In the genomic region with DNA sequence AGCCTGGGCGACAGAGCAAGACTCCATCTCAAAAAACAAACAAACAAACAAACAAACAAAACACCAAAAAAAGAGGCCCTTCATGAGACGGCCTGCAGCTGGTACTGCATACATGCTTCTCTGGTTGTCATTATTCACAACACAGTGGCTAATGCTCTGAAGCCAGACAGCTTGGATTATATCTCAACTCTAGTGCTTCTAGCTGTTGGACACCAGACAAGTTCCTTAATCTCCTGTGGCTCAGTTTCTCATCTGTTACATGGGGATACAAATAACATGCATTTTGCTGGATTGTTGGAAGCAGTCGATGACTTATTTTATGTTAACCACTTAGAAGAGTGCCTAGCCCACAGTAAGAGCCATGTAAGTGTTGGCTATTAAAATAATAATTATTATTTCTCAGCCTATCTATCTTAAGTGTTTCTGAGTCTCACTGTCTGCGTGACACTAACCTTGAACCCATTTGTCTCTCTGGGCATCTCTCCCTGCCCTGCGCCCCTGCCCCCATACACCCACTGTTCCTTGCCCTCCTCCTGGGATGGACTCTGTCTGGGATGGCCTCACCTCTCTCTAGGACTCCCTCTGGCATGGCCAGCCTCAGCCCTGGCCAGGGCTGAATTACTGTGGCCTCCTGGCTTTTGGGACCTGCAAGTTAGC, we compare ENCODE assay signal across 8 cellular contexts. TPM values are rescaled to one million over a fixed set of nuclear protein-coding genes. Genes with fewer than 3 reads are reported as not detected.
DNase-seq lines count a peak whose midpoint lies in the region; ATAC-seq and TF ChIP-seq lines count a peak whose summit lies in the region.

No MANE protein-coding gene starts in this region.

- no peaks in the 10 kb centered on the region for H3K9me3 ChIP-seq in colonic mucosa

- H3K27me3 Mint-ChIP-seq in neural crest cell (ENCODE audit: low read depth), result peaks cover 11% of the 10 kb centered on the region

- TF ChIP-seq CTCF in NB4 (IDR thresholded peaks at IDR 0.05; ENCODE audit: low read depth, low read length) (no peak), colonic mucosa (IDR thresholded peaks at IDR 0.05) (no peak), neural crest cell (conservative IDR thresholded peaks at IDR 0.05) (no peak)

- peaks cover 33% of the 10 kb centered on the region for H3K4me1 Mint-ChIP-seq in neural crest cell

- H3K27me3 ChIP-seq in colonic mucosa, result no peaks in the 10 kb centered on the region

- H3K9me3 Mint-ChIP-seq in neural crest cell, result no peaks in the 10 kb centered on the region

- H3K9ac ChIP-seq in colonic mucosa (ENCODE audit: low read depth in 2 of 2, low read length in 2 of 2), result peak overlapping the region; percentile 83 to 100

- no peak overlapping the region for H3K27ac Mint-ChIP-seq in neural crest cell (ENCODE audit: unreplicated experiment)

- no peaks in the 10 kb centered on the region for H3K36me3 Mint-ChIP-seq in neural crest cell (ENCODE audit: low read depth)

- DNase-seq in CD1c-positive myeloid dendritic cell (ENCODE audit: extremely low spot score) (peak; percentile 21), NB4 (ENCODE audit: low read depth) (peak; percentile 27), colonic mucosa (no peak), neural crest cell (ENCODE audit: low read depth, low spot score) (no peak), nucleus accumbens (lab: John Stamatoyannopoulos, UW) (no peak)

- no peak overlapping the region for H3K4me3 ChIP-seq in NB4 (ENCODE audit: low read depth, low read length)
- H3K4me3 ChIP-seq in colonic mucosa, result peak overlapping the region; percentile 90

- H3K4me1 ChIP-seq in colonic mucosa, result peaks cover 30% of the 10 kb centered on the region

- peak overlapping the region; percentile 83 for H3K4me3 Mint-ChIP-seq in neural crest cell

- intact Hi-C loops in colonic mucosa (cut with DNase I), result no loop called here

- H3K27ac ChIP-seq in colonic mucosa, result peak overlapping the region; percentile 100

- TF ChIP-seq POLR2A in NB4 (IDR thresholded peaks at IDR 0.05; ENCODE audit: extremely low read depth, insufficient read length), result no peak

- no peaks in the 10 kb centered on the region for H3K36me3 ChIP-seq in colonic mucosa

- no peak for ATAC-seq in HG03571 (IDR thresholded peaks at IDR 0.05; ENCODE audit: unreplicated experiment)
- ATAC-seq in HG03439 (IDR thresholded peaks at IDR 0.05; ENCODE audit: unreplicated experiment), result no peak
- no peak for ATAC-seq in HG03378 (IDR thresholded peaks at IDR 0.05; ENCODE audit: unreplicated experiment)

RNA-seq across cellular contexts. Expression of a gene that starts 3.1 kb away (rescaled TPM):
- total RNA-seq in colonic mucosa (100 to 1,000 TPM; 113 to 173 TPM), neural crest cell (9.3 and 9.6 TPM in 2 replicates)

RNA-seq across cellular contexts. Expression of a gene that starts 12.8 kb away (rescaled TPM):
- total RNA-seq in colonic mucosa (10 to 100 TPM; 54.8 to 72.0 TPM), neural crest cell (27.9 and 28.8 TPM in 2 replicates)

RNA-seq across cellular contexts. Expression of a gene that starts 13.4 kb away (rescaled TPM):
- 100 to 1,000 TPM; 347 to 417 TPM for total RNA-seq in colonic mucosa
- total RNA-seq in neural crest cell, result 651 and 672 TPM in 2 replicates

RNA-seq across cellular contexts. Expression of a gene that starts 13.7 kb away (rescaled TPM):
- total RNA-seq in colonic mucosa, result 10 to 100 TPM in 1 of 2 donors, 1 to 10 TPM in 1; 6.5 to 18.5 TPM
- total RNA-seq in neural crest cell, result 34.7 and 49.1 TPM in 2 replicates

RNA-seq across cellular contexts. Expression of a gene that starts 18.2 kb away (rescaled TPM):
- total RNA-seq in colonic mucosa, result 10 to 100 TPM in 1 of 2 donors, 1 to 10 TPM in 1; 8.8 to 44.8 TPM
- 74.5 and 87.4 TPM in 2 replicates for total RNA-seq in neural crest cell

Comparison
In these comparisons a context has a peak if more than half of its experiments do, and no peak if none do; other contexts are left out.
1. DNase-seq: peak in CD1c-positive myeloid dendritic cell (single experiment) and NB4 (single experiment); none in colonic mucosa (single experiment), neural crest cell (single experiment) and nucleus accumbens (0 of 56).
2. RNA of a gene that starts 3.1 kb away (total RNA-seq): 113 to 173 TPM in colonic mucosa; 9.3 to 9.6 TPM in neural crest cell; every median in the first group is over 10 times any median in the second.